8 cellular contexts compared by ENCODE assay signal in the genomic region with DNA sequence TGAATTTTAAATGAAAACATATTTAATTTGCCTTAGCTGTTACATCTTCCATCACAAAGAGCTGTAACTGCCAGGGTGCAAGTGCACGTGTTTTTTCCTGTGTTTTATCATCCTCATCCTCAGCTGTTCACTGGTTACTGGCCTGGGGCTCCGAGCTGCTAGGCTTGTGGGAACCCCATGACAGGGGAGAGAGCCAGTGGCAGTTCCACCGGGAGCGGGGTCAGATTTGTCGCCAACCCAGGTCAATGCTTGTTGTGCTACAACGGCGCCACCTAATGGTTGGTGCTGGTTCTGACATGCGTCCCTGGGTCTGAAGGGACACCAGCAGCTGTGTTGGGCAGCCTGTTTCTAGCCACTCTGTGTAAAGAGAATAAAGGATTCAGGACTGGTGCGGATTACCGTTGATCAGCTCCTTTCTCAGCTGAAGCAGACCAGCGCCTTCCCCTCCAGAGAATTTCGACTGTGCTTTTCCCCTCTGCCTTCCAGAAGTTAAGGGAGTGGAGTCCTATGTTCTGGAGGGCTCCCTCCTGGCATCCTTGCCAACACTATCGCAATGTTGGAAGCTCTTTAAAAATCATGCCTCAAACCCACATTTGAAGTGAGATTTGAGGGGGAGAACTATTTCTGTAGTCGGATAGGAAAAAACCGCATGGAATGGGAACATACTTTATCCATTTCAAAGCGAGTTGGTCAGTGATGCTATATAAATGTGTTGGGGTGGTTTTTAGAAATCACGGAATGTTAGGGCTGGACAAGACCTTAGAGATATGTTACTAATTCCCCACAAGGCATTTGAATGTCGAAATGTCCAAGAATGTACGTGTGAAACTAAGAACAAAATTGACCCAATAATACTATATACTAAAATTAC. TPM values are rescaled to one million over a fixed set of nuclear protein-coding genes. Genes with fewer than 3 reads are reported as not detected.
DNase-seq lines count a peak whose midpoint lies in the region; ATAC-seq and TF ChIP-seq lines count a peak whose summit lies in the region.

No MANE protein-coding gene starts in this region.

- CTCF ChIA-PET in GM10248 (lab: Yijun Ruan, JAX) = interaction anchor here (0.6 to 10.0 kb wide), 89 partner anchors 9 to 872 kb away, joined by 3 to 192 read pairs (median 5); partner anchors contain the start of gene ZC3H12D

- no peaks in the 10 kb centered on the region for H3K9me3 Mint-ChIP-seq in activated naive CD8-positive, alpha-beta T cell treated with anti-CD3 and anti-CD28 coated beads, Interleukin-2, amount 10 ng/mL, durations not matched to agents 7 days and 5 days

- DNase-seq in GM10248 (ENCODE audit: extremely low spot score) = peak; percentile 88
- peak; percentile 72 for DNase-seq in HFF-Myc (ENCODE audit: extremely low read depth, low read depth)
- peak; percentile 84 for DNase-seq in NCI-H1105 treated with DMSO at 0.1 percent for 48 hours (lab: John Stamatoyannopoulos, UW)
- peak; percentile 44 to 83 for DNase-seq in SW 1271 (lab: John Stamatoyannopoulos, UW)
- peak; percentile 86 for DNase-seq in activated naive CD8-positive, alpha-beta T cell treated with anti-CD3 and anti-CD28 coated beads, Interleukin-2, amount 10 ng/mL, durations not matched to agents 7 days and 5 days
- peak; percentile 89 for DNase-seq in left cardiac atrium
- DNase-seq in renal cortical epithelial cell (ENCODE audit: low read depth) = peak; percentile 53
- DNase-seq in cortex of kidney (lab: John Stamatoyannopoulos, UW) = no peak

- H3K4me3 Mint-ChIP-seq in activated naive CD8-positive, alpha-beta T cell treated with anti-CD3 and anti-CD28 coated beads, Interleukin-2, amount 10 ng/mL, durations not matched to agents 7 days and 5 days = peak overlapping the region; percentile 69

- peak overlapping the region; percentile 83 for H3K27ac Mint-ChIP-seq in activated naive CD8-positive, alpha-beta T cell treated with anti-CD3 and anti-CD28 coated beads, Interleukin-2, amount 10 ng/mL, durations not matched to agents 7 days and 5 days

- POLR2A ChIA-PET in GM10248 (lab: Yijun Ruan, JAX) = interaction anchor here (0.6 kb wide), 1 partner anchor 69 kb away, joined by 3 read pairs; no protein-coding TSS in a partner anchor
- POLR2A ChIA-PET in activated naive CD8-positive, alpha-beta T cell treated with anti-CD3 and anti-CD28 coated beads, Interleukin-2, amount 10 ng/mL, durations not matched to agents 7 days and 5 days (lab: Charles Lee) = interaction anchor here (0.9 to 1.5 kb wide), 8 partner anchors 61 to 400 kb away, joined by 3 to 5 read pairs (median 4); partner anchors contain the start of gene TAB2

- peaks cover 9% of the 10 kb centered on the region for H3K4me1 Mint-ChIP-seq in activated naive CD8-positive, alpha-beta T cell treated with anti-CD3 and anti-CD28 coated beads, Interleukin-2, amount 10 ng/mL, durations not matched to agents 7 days and 5 days

- H3K36me3 Mint-ChIP-seq in activated naive CD8-positive, alpha-beta T cell treated with anti-CD3 and anti-CD28 coated beads, Interleukin-2, amount 10 ng/mL, durations not matched to agents 7 days and 5 days = no peaks in the 10 kb centered on the region

- TF ChIP-seq CTCF in GM10248 (IDR thresholded peaks at IDR 0.05; ENCODE audit: control extremely low read depth, extremely low read depth, low read depth, missing control alignments) (peak; percentile 97), HFF-Myc (IDR thresholded peaks at IDR 0.05; ENCODE audit: low read depth, low read length, missing control alignments) (peak; percentile 86)

- intact Hi-C loops in left cardiac atrium (cut with DNase I) = loop anchor here (1.0 to 5.0 kb wide), 3 partner anchors 350 to 405 kb away; no protein-coding TSS in a partner anchor

- no peaks in the 10 kb centered on the region for H3K27me3 Mint-ChIP-seq in activated naive CD8-positive, alpha-beta T cell treated with anti-CD3 and anti-CD28 coated beads, Interleukin-2, amount 10 ng/mL, durations not matched to agents 7 days and 5 days

- no peak overlapping the region for H3K4me3 ChIP-seq in HFF-Myc (replicated peaks; ENCODE audit: low read depth, low read length)

- ATAC-seq in activated naive CD8-positive, alpha-beta T cell treated with anti-CD3 and anti-CD28 coated beads, Interleukin-2, amount 10 ng/mL, durations not matched to agents 7 days and 5 days (ENCODE audit: low read depth) = peak; percentile 94
- peak; percentile 93 to 94 for ATAC-seq in left cardiac atrium

RNA-seq across cellular contexts. Expression of gene SUMO4, which starts 32.1 kb away (rescaled TPM):
- 1 to 10 TPM; 9.3 to 9.5 TPM for total RNA-seq in activated naive CD8-positive, alpha-beta T cell treated with anti-CD3 and anti-CD28 coated beads, Interleukin-2, amount 10 ng/mL, durations not matched to agents 7 days and 5 days
- under 1 TPM; 0.63 to 0.71 TPM for total RNA-seq in left cardiac atrium
- 3.2 TPM in 1 of 2 replicates, not detected in the other for total RNA-seq in renal cortical epithelial cell

RNA-seq across cellular contexts. Expression of gene ZC3H12D, which starts 52.7 kb away (rescaled TPM):
- total RNA-seq in activated naive CD8-positive, alpha-beta T cell treated with anti-CD3 and anti-CD28 coated beads, Interleukin-2, amount 10 ng/mL, durations not matched to agents 7 days and 5 days = 10 to 100 TPM; 25.5 to 27.0 TPM
- 1 to 10 TPM in 1 of 2 donors, under 1 TPM in 1; 0.47 to 1.6 TPM for total RNA-seq in left cardiac atrium
- total RNA-seq in renal cortical epithelial cell = 0.15 TPM in 1 of 2 replicates, not detected in the other

Comparison
In these comparisons a context has a peak if more than half of its experiments do, and no peak if none do; other contexts are left out.
1. RNA of gene ZC3H12D, which starts 52.7 kb away (total RNA-seq): 25.5 to 27.0 TPM in activated naive CD8-positive, alpha-beta T cell treated with anti-CD3 and anti-CD28 coated beads, Interleukin-2, amount 10 ng/mL, durations not matched to agents 7 days and 5 days; 0.47 to 1.6 TPM in left cardiac atrium and 0.15 TPM in renal cortical epithelial cell; every median in the first group is over 10 times any median in the second.